Comparison of ENCODE assay signal across 9 cellular contexts in the genomic region with DNA sequence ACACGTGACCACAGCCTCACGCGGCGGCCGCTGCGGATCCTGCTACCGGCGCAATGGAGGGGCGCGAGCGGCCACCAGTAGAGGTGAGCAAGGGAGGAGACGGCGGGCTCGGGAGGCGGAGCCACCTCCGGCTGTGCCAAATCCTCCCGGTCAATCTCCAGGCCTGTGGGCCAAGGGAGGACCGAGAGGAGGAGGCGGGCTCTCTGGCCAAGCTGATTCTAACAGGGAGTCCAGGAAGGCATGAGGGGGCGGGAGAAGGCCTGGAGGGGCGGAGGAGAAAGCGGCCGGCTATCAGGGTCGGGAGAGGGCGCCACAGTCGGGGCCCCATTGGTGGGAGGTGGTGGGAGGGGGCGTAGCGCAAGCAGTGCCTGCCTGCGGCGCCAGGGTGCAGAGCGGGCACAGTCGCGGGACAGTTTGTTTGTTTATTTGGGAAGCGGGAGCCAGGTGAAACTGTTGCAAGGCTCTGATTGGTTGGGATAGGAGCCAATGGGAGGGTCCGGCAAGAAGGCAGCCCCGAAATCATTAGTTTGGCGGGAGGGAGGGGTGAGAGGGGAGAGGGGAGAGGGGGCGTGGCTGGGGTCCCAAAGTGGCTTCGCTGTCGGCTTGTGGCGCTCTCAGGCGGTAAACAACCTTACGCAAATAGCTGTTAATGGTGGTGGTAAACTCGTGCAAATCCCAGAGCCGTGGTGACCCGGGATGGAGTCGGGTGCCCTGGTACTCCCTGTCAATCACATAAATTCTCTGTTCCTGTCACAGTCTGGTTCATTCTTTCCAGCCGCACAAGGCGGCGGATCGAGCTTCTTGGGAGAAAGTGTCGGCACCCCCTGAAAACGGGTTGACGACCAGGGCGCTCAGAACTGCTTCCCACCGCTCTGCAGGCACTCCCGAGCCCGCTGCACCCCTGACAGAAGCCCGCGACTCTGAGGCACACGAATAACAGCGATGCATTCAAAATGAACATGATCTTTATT. TPM values are rescaled to one million over a fixed set of nuclear protein-coding genes. Genes with fewer than 3 reads are reported as not detected.
A peak's percentile ranks its signal among the peaks of the same experiment; 100 is the strongest.
DNase-seq lines count a peak whose midpoint lies in the region; ATAC-seq, FAIRE-seq and TF ChIP-seq lines count a peak whose summit lies in the region.
"Had no signal": no experiment of that assay in that cellular context is flagged by ENCODE, and none has a peak within 500 bp of the region (broad histone marks: within the 10 kb centered on the region; RNA-seq: fewer than 3 reads in every experiment).

Gene IRS4 (minus strand): TSS at position 55 of the 971 bp plus-strand sequence.

- no peak within 1 kb of the TSS for H3K27ac Mint-ChIP-seq in activated T-helper 1 cell treated with anti-CD3 and anti-CD28 coated beads, Interleukin-12 subunit alpha, Interleukin-12 subunit beta, Interleukin-2, Interleukin-4 antibody, amounts not matched to agents 30 ng/mL and 10 ng/mL and 1 ng/mL, durations not matched to agents 14 hours and 24 hours and 36 hours

- H3K27me3 ChIP-seq in bronchial epithelial cell (ENCODE audit: control insufficient read depth, insufficient read depth, low read length) (peaks cover 34% of the 10 kb centered on the region), aorta (ENCODE audit: control insufficient read depth in 1 of 2, insufficient read depth in 2 of 2, low read length in 1 of 2) (no peaks in the 10 kb centered on the region)

- H3K4me1 ChIP-seq in aorta (ENCODE audit: control insufficient read depth in 1 of 2, insufficient read depth in 2 of 2, low read length in 2 of 2) = no peaks in the 10 kb centered on the region
- H3K4me1 ChIP-seq: adrenal gland had no signal

- H3K27ac ChIP-seq in aorta (ENCODE audit: low read depth in 1 of 2, low read length in 2 of 2) = no peak within 1 kb of the TSS
- H3K27ac ChIP-seq: adrenal gland had no signal

- no peak for TF ChIP-seq CTCF in AG09309 (IDR thresholded peaks at IDR 0.05; ENCODE audit: control insufficient read depth, insufficient read depth, low read depth, low read length, missing control alignments)
- TF ChIP-seq CTCF in bronchial epithelial cell (IDR thresholded peaks at IDR 0.05; ENCODE audit: insufficient read depth, low read length, severe bottlenecking) = no peak

- DNase-seq in AG09309 (ENCODE audit: low read depth) (no peak), HT1080 (ENCODE audit: low read depth) (peak; percentile 11), bronchial epithelial cell (ENCODE audit: low read depth) (peak; percentile 3), medulla oblongata (ENCODE audit: extremely low spot score) (peak; percentile 5), aorta (peak in 1 of 2 donors; percentile 72)
- DNase-seq in activated T-helper 1 cell treated with anti-CD3 and anti-CD28 coated beads, Interleukin-12 subunit alpha, Interleukin-12 subunit beta, Interleukin-2, Interleukin-4 antibody, amounts not matched to agents 30 ng/mL and 10 ng/mL and 1 ng/mL, durations not matched to agents 14 hours and 24 hours and 36 hours (ENCODE audit: low spot score) = no peak

- H3K9me3 Mint-ChIP-seq in activated T-helper 1 cell treated with anti-CD3 and anti-CD28 coated beads, Interleukin-12 subunit alpha, Interleukin-12 subunit beta, Interleukin-2, Interleukin-4 antibody, amounts not matched to agents 30 ng/mL and 10 ng/mL and 1 ng/mL, durations not matched to agents 14 hours and 24 hours and 36 hours = no peaks in the 10 kb centered on the region

- intact Hi-C loops in aorta (cut with DNase I) = no loop called here
- intact Hi-C loops in activated T-helper 1 cell treated with anti-CD3 and anti-CD28 coated beads, Interleukin-12 subunit alpha, Interleukin-12 subunit beta, Interleukin-2, Interleukin-4 antibody, amounts not matched to agents 30 ng/mL and 10 ng/mL and 1 ng/mL, durations not matched to agents 14 hours and 24 hours and 36 hours (cut with micrococcal nuclease) = no loop called here

- WGBS in aorta, 2 donors = 2 to 22% methylated on average over 60 to 62 of the region's 62 CpGs

- no peak within 1 kb of the TSS for H3K4me3 Mint-ChIP-seq in activated T-helper 1 cell treated with anti-CD3 and anti-CD28 coated beads, Interleukin-12 subunit alpha, Interleukin-12 subunit beta, Interleukin-2, Interleukin-4 antibody, amounts not matched to agents 30 ng/mL and 10 ng/mL and 1 ng/mL, durations not matched to agents 14 hours and 24 hours and 36 hours

- no peaks in the 10 kb centered on the region for H3K9me3 ChIP-seq in aorta (ENCODE audit: control insufficient read depth, low read length)
- H3K9me3 ChIP-seq: adrenal gland had no signal

- H3K36me3 ChIP-seq in bronchial epithelial cell (ENCODE audit: control insufficient read depth, insufficient read depth, low read length) (no peaks in the 10 kb centered on the region), aorta (ENCODE audit: control insufficient read depth in 1 of 2, insufficient read depth in 2 of 2, low read length in 1 of 2) (no peaks in the 10 kb centered on the region)
- H3K36me3 ChIP-seq: adrenal gland had no signal

- no peaks in the 10 kb centered on the region for H3K4me1 Mint-ChIP-seq in activated T-helper 1 cell treated with anti-CD3 and anti-CD28 coated beads, Interleukin-12 subunit alpha, Interleukin-12 subunit beta, Interleukin-2, Interleukin-4 antibody, amounts not matched to agents 30 ng/mL and 10 ng/mL and 1 ng/mL, durations not matched to agents 14 hours and 24 hours and 36 hours (ENCODE audit: low read depth)

- peaks cover 29% of the 10 kb centered on the region for H3K27me3 Mint-ChIP-seq in activated T-helper 1 cell treated with anti-CD3 and anti-CD28 coated beads, Interleukin-12 subunit alpha, Interleukin-12 subunit beta, Interleukin-2, Interleukin-4 antibody, amounts not matched to agents 30 ng/mL and 10 ng/mL and 1 ng/mL, durations not matched to agents 14 hours and 24 hours and 36 hours (ENCODE audit: insufficient read depth)

- H3K4me3 ChIP-seq in AG09309 (ENCODE audit: control insufficient read depth, low read depth, low read length) = peak within 1 kb of the TSS; percentile 22
- H3K4me3 ChIP-seq in bronchial epithelial cell (ENCODE audit: low read depth, low read length) = peak within 1 kb of the TSS; percentile 30
- peak within 1 kb of the TSS; percentile 23 to 27 for H3K4me3 ChIP-seq in aorta (ENCODE audit: low read length in 2 of 2)

- ATAC-seq in aorta (ENCODE audit: low FRiP score) (peak; percentile 44), GM19351 (IDR thresholded peaks at IDR 0.05; ENCODE audit: unreplicated experiment) (no peak), HG02884 (IDR thresholded peaks at IDR 0.05; ENCODE audit: unreplicated experiment) (no peak)

- no peaks in the 10 kb centered on the region for H3K36me3 Mint-ChIP-seq in activated T-helper 1 cell treated with anti-CD3 and anti-CD28 coated beads, Interleukin-12 subunit alpha, Interleukin-12 subunit beta, Interleukin-2, Interleukin-4 antibody, amounts not matched to agents 30 ng/mL and 10 ng/mL and 1 ng/mL, durations not matched to agents 14 hours and 24 hours and 36 hours (ENCODE audit: low read depth)

- FAIRE-seq in bronchial epithelial cell (lab: Jason Lieb, UNC) = no peak

RNA-seq across cellular contexts. Expression of gene IRS4, which starts in this region (rescaled TPM):
- total RNA-seq in HT1080 (2014; rRNA removed; shearing (Covaris generic)) = not detected in 2 replicates
- 0.01 TPM in 1 of 2 replicates, not detected in the other for polyA plus RNA-seq in HT1080 (2015; cell fraction: cytosol; rRNA removed)
- not detected in 2 replicates for polyA plus RNA-seq in HT1080 (2015; cell fraction: nucleus; rRNA removed)
- not detected in 2 replicates for total RNA-seq in bronchial epithelial cell
- not detected for total RNA-seq in aorta
- polyA plus RNA-seq in aorta = not detected
- total RNA-seq in activated T-helper 1 cell treated with anti-CD3 and anti-CD28 coated beads, Interleukin-12 subunit alpha, Interleukin-12 subunit beta, Interleukin-2, Interleukin-4 antibody, amounts not matched to agents 30 ng/mL and 10 ng/mL and 1 ng/mL, durations not matched to agents 14 hours and 24 hours and 36 hours = 0.05 and 0.07 TPM in 2 replicates
- total RNA-seq: adrenal gland had no signal
- polyA plus RNA-seq: adrenal gland had no signal

Comparison
In these comparisons a context has a peak if more than half of its experiments do, and no peak if none do; other contexts are left out.
1. Peak in DNase-seq in HT1080; RNA of the gene not detected or under 1 TPM.
2. Peak in DNase-seq and H3K4me3 ChIP-seq in bronchial epithelial cell; RNA of the gene not detected or under 1 TPM.
3. Peak in ATAC-seq and H3K4me3 ChIP-seq in aorta; RNA of the gene not detected or under 1 TPM.